Comparison of ENCODE assay signal across 18 cellular contexts in the genomic region with DNA sequence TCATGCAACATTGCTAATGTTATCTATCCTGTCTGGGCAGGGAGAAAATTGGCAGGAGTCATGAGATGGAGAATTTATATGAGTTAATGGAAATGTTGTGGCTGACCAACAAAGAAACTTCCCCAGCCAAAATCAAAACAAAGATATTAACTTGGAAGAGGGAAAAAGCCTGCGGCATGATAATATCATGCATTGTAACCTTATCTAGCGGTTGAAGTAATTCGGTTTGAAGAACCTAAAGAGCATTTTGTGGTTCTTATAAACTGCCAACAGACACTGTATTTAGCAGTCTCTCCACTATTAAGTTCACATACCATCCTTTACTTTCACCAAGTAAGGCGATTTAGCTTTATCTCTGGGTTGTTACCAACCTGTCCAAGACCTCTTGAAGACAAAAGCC. TPM values are rescaled to one million over a fixed set of nuclear protein-coding genes. Genes with fewer than 3 reads are reported as not detected.
DNase-seq lines count a peak whose midpoint lies in the region; ATAC-seq and TF ChIP-seq lines count a peak whose summit lies in the region.
"Had no signal": no experiment of that assay in that cellular context is flagged by ENCODE, and none has a peak within 500 bp of the region (broad histone marks: within the 10 kb centered on the region; RNA-seq: fewer than 3 reads in every experiment).

No MANE protein-coding gene starts in this region.

- H2AFZ ChIP-seq in hepatocyte = no peak overlapping the region

- H4K20me1 ChIP-seq in hepatocyte (ENCODE audit: insufficient read depth, poor library complexity, severe bottlenecking) = no peaks in the 10 kb centered on the region

- H3K79me2 ChIP-seq in hepatocyte = no peaks in the 10 kb centered on the region

- no peaks in the 10 kb centered on the region for H3K27me3 ChIP-seq in hepatocyte

- WGBS in hepatocyte (ENCODE audit: low lambda C conversion rate, missing lambda C conversion rate) = 59% methylated on average over 4 of the region's 4 CpGs

- no peaks in the 10 kb centered on the region for H3K36me3 ChIP-seq in HEK293 (ENCODE audit: control insufficient read depth in 2 of 2, insufficient read depth in 1 of 2, low read length in 2 of 2)
- no peaks in the 10 kb centered on the region for H3K36me3 ChIP-seq in hepatocyte (replicated peaks; ENCODE audit: insufficient read depth, low read depth)
- H3K36me3 ChIP-seq: BE2C had no signal

- CTCF ChIA-PET in HEK293 (lab: Yijun Ruan, JAX) = interaction anchor here (0.9 kb wide), 1 partner anchor 43 kb away, joined by 3 read pairs; the partner anchor contains the start of gene DKK2

- H3K9me3 ChIP-seq in HEK293 (ENCODE audit: control insufficient read depth, insufficient read depth, low read depth, low read length) (no peaks in the 10 kb centered on the region), hepatocyte (ENCODE audit: low read depth) (no peaks in the 10 kb centered on the region)
- H3K9me3 ChIP-seq: A549, BE2C had no signal

- no peaks in the 10 kb centered on the region for H3K9me2 ChIP-seq in hepatocyte (replicated peaks; ENCODE audit: insufficient read depth)

- no peak for ATAC-seq in HG02885 (IDR thresholded peaks at IDR 0.05; ENCODE audit: poor library complexity, unreplicated experiment)
- ATAC-seq: A549, T-cell had no signal

- DNase-seq in COLO829 (ENCODE audit: low spot score) (peak; percentile 12), SW480 (ENCODE audit: low spot score) (peak; percentile 20), hepatocyte (ENCODE audit: low spot score) (no peak), mesenteric fat pad (ENCODE audit: low spot score) (no peak), islet precursor cell (no peak)
- DNase-seq: BE2C, KG1, NCI-H1105, NCI-H2029 treated with DMSO at 0.1 percent for 48 hours, NCI-H446 treated with DMSO at 0.1 percent for 48 hours, NCI-H526 treated with DMSO at 0.1 percent for 48 hours, SHP77 treated with DMSO at 0.1 percent for 48 hours, T-cell had no signal

- no peaks in the 10 kb centered on the region for H3K4me1 ChIP-seq in HEK293 (ENCODE audit: control insufficient read depth, insufficient read depth, low read length)
- H3K4me1 ChIP-seq in hepatocyte (ENCODE audit: insufficient read depth) = no peaks in the 10 kb centered on the region
- H3K4me1 ChIP-seq: A549, BE2C had no signal

- POLR2A ChIA-PET in HEK293 (lab: Yijun Ruan, JAX) = no interaction called here

- peak overlapping the region; percentile 36 for H3K4me2 ChIP-seq in hepatocyte
- H3K4me2 ChIP-seq: A549 had no signal

- TF ChIP-seq CTCF in HEK293 (tag by site-specific recombination; IDR thresholded peaks at IDR 0.05) (no peak), hepatocyte (IDR thresholded peaks at IDR 0.05; ENCODE audit: poor library complexity) (no peak)

- H3K27ac ChIP-seq in HEK293 (ENCODE audit: extremely low read depth, low read depth, low read length) = no peak overlapping the region
- peak overlapping the region; percentile 40 for H3K27ac ChIP-seq in hepatocyte
- H3K27ac ChIP-seq: A549, RWPE1, SK-N-MC had no signal

- H3K4me3 ChIP-seq in HEK293 (ENCODE audit: low read depth, low read length) = no peak overlapping the region
- H3K4me3 ChIP-seq in hepatocyte = no peak overlapping the region
- H3K4me3 ChIP-seq: A549, SK-N-MC had no signal

TF ChIP-seq in HEK293, 187 proteins besides CTCF, POLR2A, EP300 and RAD21:
- TF ChIP-seq ZNF488 (tag by site-specific recombination; IDR thresholded peaks at IDR 0.05) = no peak
- peak; percentile 68 for TF ChIP-seq ZNF843 (tag by site-specific recombination; IDR thresholded peaks at IDR 0.05)
- TF ChIP-seq FEZF1 (tag by site-specific recombination; IDR thresholded peaks at IDR 0.05) = peak; percentile 24; the same call in 1 of the 2 replicates
- TF ChIP-seq ZNF654 (tag by site-specific recombination; IDR thresholded peaks at IDR 0.05; ENCODE audit: low read depth) = no peak
- TF ChIP-seq YY2 (tag by site-specific recombination; IDR thresholded peaks at IDR 0.05) = no peak
- TF ChIP-seq PRDM4 (tag by site-specific recombination; IDR thresholded peaks at IDR 0.05) = 0 out of 2 replicates have a peak, but pooled peaks have one; percentile 23
- no peak for TF ChIP-seq ZNF48 (tag by site-specific recombination; IDR thresholded peaks at IDR 0.05)

RNA-seq across cellular contexts. Expression of gene DKK2, which starts 42.3 kb away (rescaled TPM):
- total RNA-seq in hepatocyte (23.4 and 28.1 TPM in 2 replicates), mesenteric fat pad (0.77 TPM)
- polyA plus RNA-seq in hepatocyte = 15.4 and 19.7 TPM in 2 replicates
- polyA plus RNA-seq: A549 had no signal

Comparison
In these comparisons a context has a peak if more than half of its experiments do, and no peak if none do; other contexts are left out.
1. DNase-seq: peak in COLO829 (single experiment) and SW480 (single experiment); none in hepatocyte (single experiment), mesenteric fat pad (single experiment) and islet precursor cell (single experiment).
2. RNA of gene DKK2, which starts 42.3 kb away (total RNA-seq): 23.4 to 28.1 TPM in hepatocyte; 0.77 TPM in mesenteric fat pad (single experiment); every median in the first group is over 10 times any median in the second.